In the genomic region with DNA sequence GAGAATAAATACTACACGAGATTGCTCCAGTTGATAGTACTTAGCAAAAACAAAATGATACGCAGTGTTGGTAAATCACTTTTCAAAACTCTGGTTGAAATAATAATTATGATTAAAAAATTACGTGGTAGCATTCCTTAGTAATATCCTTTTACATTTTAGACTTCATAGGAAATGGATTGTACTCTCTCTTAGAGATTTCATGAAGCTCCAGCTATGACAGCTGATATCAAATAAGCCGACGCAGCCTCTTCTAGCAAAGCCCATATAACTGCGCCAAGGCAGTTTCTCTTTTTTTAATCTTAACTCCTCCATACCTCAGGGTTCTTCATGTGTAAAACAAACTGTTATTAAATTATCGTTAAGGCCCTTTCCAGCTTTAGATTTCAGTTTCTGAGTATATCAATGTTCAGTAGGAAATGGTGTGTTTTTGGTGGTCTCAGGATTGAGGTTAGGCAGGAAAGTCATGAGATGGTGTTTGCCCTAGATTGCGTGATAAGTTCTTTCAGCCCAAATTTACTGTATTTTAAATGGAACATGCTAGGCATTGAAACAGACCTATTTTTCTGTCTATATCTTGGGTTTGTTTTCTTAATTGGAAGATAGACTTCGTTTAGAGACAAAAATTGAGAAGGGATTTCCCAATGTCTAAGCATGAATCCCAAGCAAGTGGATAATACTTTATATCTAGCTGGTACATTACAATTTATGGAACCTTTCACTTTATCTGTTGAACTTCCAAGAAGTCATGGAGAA, we compare ENCODE assay signal across 1 cellular context.
TF ChIP-seq lines count a peak whose summit lies in the region.

No MANE protein-coding gene starts in this region.

TF ChIP-seq in IMR-90, 13 proteins besides CTCF, POLR2A, EP300 and RAD21 (continued from another document):
- TF ChIP-seq ELK1 (IDR thresholded peaks at IDR 0.05; ENCODE audit: borderline replicate concordance, low read depth, low read length): no peak
- TF ChIP-seq MAFK (IDR thresholded peaks at IDR 0.05; ENCODE audit: low read depth, low read length): no peak
- TF ChIP-seq BHLHE40 (IDR thresholded peaks at IDR 0.05; ENCODE audit: low read depth, low read length): no peak
- TF ChIP-seq FOS (IDR thresholded peaks at IDR 0.05; ENCODE audit: low read depth, low read length): no peak
- no peak for TF ChIP-seq RFX5 (IDR thresholded peaks at IDR 0.05; ENCODE audit: low read depth, low read length)
- no peak for TF ChIP-seq SMC3 (IDR thresholded peaks at IDR 0.05; ENCODE audit: low read depth, low read length)
- TF ChIP-seq CEBPB (IDR thresholded peaks at IDR 0.05; ENCODE audit: low read depth, low read length): no peak
- TF ChIP-seq MAZ (IDR thresholded peaks at IDR 0.05; ENCODE audit: borderline replicate concordance, low read depth, low read length): no peak
- TF ChIP-seq CHD1 (IDR thresholded peaks at IDR 0.05; ENCODE audit: low read depth, low read length): no peak
